In genomic region chr16:4734730-4735575, GRCh38 we compare ENCODE assay signal across 8 cellular contexts. TPM values are rescaled to one million over a fixed set of nuclear protein-coding genes. Genes with fewer than 3 reads are reported as not detected.
A peak's percentile ranks its signal among the peaks of the same experiment; 100 is the strongest.
DNase-seq lines count a peak whose midpoint lies in the region; ATAC-seq, FAIRE-seq and TF ChIP-seq lines count a peak whose summit lies in the region.

No MANE protein-coding gene starts in this region.

- peaks cover under 1 to 7% of the 10 kb centered on the region in 2 donors for H3K36me3 ChIP-seq in ascending aorta
- H3K36me3 ChIP-seq in hepatocyte (replicated peaks; ENCODE audit: insufficient read depth, low read depth): no peaks in the 10 kb centered on the region
- H3K36me3 ChIP-seq in aorta (ENCODE audit: control insufficient read depth in 1 of 2, insufficient read depth in 2 of 2, low read length in 1 of 2): no peaks in the 10 kb centered on the region

- H3K4me3 ChIP-seq in ascending aorta: peak overlapping the region; percentile 78 to 92
- H3K4me3 ChIP-seq in hepatocyte: peak overlapping the region; percentile 74
- H3K4me3 ChIP-seq in aorta (ENCODE audit: low read length in 2 of 2): peak overlapping the region; percentile 55 to 74

- H3K4me2 ChIP-seq in hepatocyte: peak overlapping the region; percentile 92

- H3K9me2 ChIP-seq in hepatocyte (replicated peaks; ENCODE audit: insufficient read depth): no peaks in the 10 kb centered on the region

- TF ChIP-seq POLR2A in GM12892 (IDR thresholded peaks at IDR 0.05; ENCODE audit: low read depth, low read length): peak; percentile 67; the same call in 1 of the 2 replicates

- no peaks in the 10 kb centered on the region for H3K27me3 Mint-ChIP-seq in T-helper 2 cell treated with Interferon-gamma antibody and Interleukin-4, amounts not matched to agents 5 μg/mL and 100 μg/mL, for 36 hours (ENCODE audit: low read depth)

- WGBS in hepatocyte (ENCODE audit: low lambda C conversion rate, missing lambda C conversion rate): 12% methylated on average over 38 of the region's 38 CpGs
- WGBS in aorta, 2 donors: 5 to 6% methylated on average over 38 of the region's 38 CpGs

- no peaks in the 10 kb centered on the region for H3K27me3 ChIP-seq in ascending aorta
- no peaks in the 10 kb centered on the region for H3K27me3 ChIP-seq in hepatocyte
- H3K27me3 ChIP-seq in aorta (ENCODE audit: control insufficient read depth in 1 of 2, insufficient read depth in 2 of 2, low read length in 1 of 2): no peaks in the 10 kb centered on the region

- H3K27ac ChIP-seq in ascending aorta (peak overlapping the region; percentile 78 to 79), hepatocyte (peak overlapping the region; percentile 72), aorta (ENCODE audit: low read depth in 1 of 2, low read length in 2 of 2) (peak overlapping the region in 1 of 2 donors; percentile 88)

- ATAC-seq in HG02610 (IDR thresholded peaks at IDR 0.05; ENCODE audit: unreplicated experiment) (peak; percentile 58), aorta (ENCODE audit: low FRiP score) (peak; percentile 92)

- H4K20me1 ChIP-seq in hepatocyte (ENCODE audit: insufficient read depth, poor library complexity, severe bottlenecking): no peaks in the 10 kb centered on the region

- TF ChIP-seq CTCF in ascending aorta (IDR thresholded peaks at IDR 0.05) (no peak), hepatocyte (IDR thresholded peaks at IDR 0.05; ENCODE audit: poor library complexity) (no peak)

- H3K4me1 ChIP-seq in ascending aorta: peaks cover 0 to 8% of the 10 kb centered on the region in 2 donors
- H3K4me1 ChIP-seq in hepatocyte (ENCODE audit: insufficient read depth): peaks cover 5% of the 10 kb centered on the region
- H3K4me1 ChIP-seq in aorta (ENCODE audit: control insufficient read depth in 1 of 2, insufficient read depth in 2 of 2, low read length in 2 of 2): no peaks in the 10 kb centered on the region

- intact Hi-C loops in ascending aorta (cut with DNase I) (loop anchor here (1.0 to 2.0 kb wide), 4 partner anchors 33 to 223 kb away; partner anchors contain the start of genes NUDT16L1, ROGDI and SEC14L5), aorta (cut with DNase I) (loop anchor here in 1 of 2 donors (1.0 kb wide), 1 partner anchor 67 kb away; the partner anchor contains the start of gene ROGDI)

- DNase-seq in GM12892 (ENCODE audit: insufficient read length): peak; percentile 90
- DNase-seq in NCI-H1092 treated with DMSO at 0.1 percent for 48 hours (lab: John Stamatoyannopoulos, UW): peak; percentile 62
- peak; percentile 86 for DNase-seq in T-helper 2 cell treated with Interferon-gamma antibody and Interleukin-4, amounts not matched to agents 5 μg/mL and 100 μg/mL, for 36 hours (ENCODE audit: low spot score)
- peak; percentile 47 to 94 for DNase-seq in ascending aorta (ENCODE audit: low spot score in 2 of 2)
- DNase-seq in hepatocyte (ENCODE audit: low spot score): peak; percentile 95
- DNase-seq in renal cortical epithelial cell (ENCODE audit: low read depth): peak; percentile 48
- peak; percentile 94 to 97 for DNase-seq in aorta

- H3K4me3 Mint-ChIP-seq in T-helper 2 cell treated with Interferon-gamma antibody and Interleukin-4, amounts not matched to agents 5 μg/mL and 100 μg/mL, for 36 hours: peak overlapping the region; percentile 91

- peaks cover 26% of the 10 kb centered on the region for H3K79me2 ChIP-seq in hepatocyte

- H3K9me3 Mint-ChIP-seq in T-helper 2 cell treated with Interferon-gamma antibody and Interleukin-4, amounts not matched to agents 5 μg/mL and 100 μg/mL, for 36 hours: no peaks in the 10 kb centered on the region

- peak; percentile 89 for FAIRE-seq in GM12892 (lab: Jason Lieb, UNC)

- peaks cover 13% of the 10 kb centered on the region for H3K4me1 Mint-ChIP-seq in T-helper 2 cell treated with Interferon-gamma antibody and Interleukin-4, amounts not matched to agents 5 μg/mL and 100 μg/mL, for 36 hours (ENCODE audit: low read depth)

- no peaks in the 10 kb centered on the region for H3K9me3 ChIP-seq in ascending aorta
- H3K9me3 ChIP-seq in hepatocyte (ENCODE audit: low read depth): no peaks in the 10 kb centered on the region
- no peaks in the 10 kb centered on the region for H3K9me3 ChIP-seq in aorta (ENCODE audit: control insufficient read depth, low read length)

- H3K27ac Mint-ChIP-seq in T-helper 2 cell treated with Interferon-gamma antibody and Interleukin-4, amounts not matched to agents 5 μg/mL and 100 μg/mL, for 36 hours: peak overlapping the region; percentile 87

- H3K36me3 Mint-ChIP-seq in T-helper 2 cell treated with Interferon-gamma antibody and Interleukin-4, amounts not matched to agents 5 μg/mL and 100 μg/mL, for 36 hours (ENCODE audit: low read depth): no peaks in the 10 kb centered on the region

- H2AFZ ChIP-seq in hepatocyte: peak overlapping the region; percentile 85

RNA-seq across cellular contexts. Expression of gene DNAAF8, which starts 0.6 kb away (rescaled TPM):
- polyA plus RNA-seq in GM12892 (2012; ENCODE audit: missing spikeins): 0.40 TPM
- total RNA-seq in ascending aorta: not detected
- 0.23 and 0.64 TPM in 2 replicates for total RNA-seq in hepatocyte
- 1.6 and 3.3 TPM in 2 replicates for polyA plus RNA-seq in hepatocyte
- total RNA-seq in renal cortical epithelial cell: 1.0 and 1.7 TPM in 2 replicates
- under 1 TPM in 1 of 2 donors, not detected in 1; 0.24 TPM for total RNA-seq in aorta
- under 1 TPM in 1 of 2 donors, not detected in 1; 0.49 TPM for polyA plus RNA-seq in aorta

RNA-seq across cellular contexts. Expression of gene ANKS3, which starts 0.9 kb away (rescaled TPM):
- polyA plus RNA-seq in GM12892 (2012; ENCODE audit: missing spikeins): 6.8 TPM
- 55.9 TPM for total RNA-seq in ascending aorta
- 17.4 and 18.5 TPM in 2 replicates for total RNA-seq in hepatocyte
- 11.7 and 14.8 TPM in 2 replicates for polyA plus RNA-seq in hepatocyte
- total RNA-seq in renal cortical epithelial cell: 27.1 and 34.6 TPM in 2 replicates
- total RNA-seq in aorta: 10 to 100 TPM; 21.7 to 36.7 TPM
- polyA plus RNA-seq in aorta: 10 to 100 TPM in 1 of 2 donors, 1 to 10 TPM in 1; 6.3 to 79.5 TPM

RNA-seq across cellular contexts. Expression of gene ZNF500, which starts 32.0 kb away (rescaled TPM):
- polyA plus RNA-seq in GM12892 (2012; ENCODE audit: missing spikeins): 3.0 TPM
- total RNA-seq in ascending aorta: 13.7 TPM
- total RNA-seq in hepatocyte: 8.7 and 10.4 TPM in 2 replicates
- polyA plus RNA-seq in hepatocyte: 10.6 and 13.3 TPM in 2 replicates
- total RNA-seq in renal cortical epithelial cell: 7.3 and 11.4 TPM in 2 replicates
- 10 to 100 TPM; 13.0 to 17.0 TPM for total RNA-seq in aorta
- 10 to 100 TPM in 1 of 2 donors, 1 to 10 TPM in 1; 1.9 to 13.0 TPM for polyA plus RNA-seq in aorta

RNA-seq across cellular contexts. Expression of gene NUDT16L1, which starts 41.6 kb away (rescaled TPM):
- 13.5 TPM for polyA plus RNA-seq in GM12892 (2012; ENCODE audit: missing spikeins)
- 77.3 TPM for total RNA-seq in ascending aorta
- total RNA-seq in hepatocyte: 40.4 and 54.8 TPM in 2 replicates
- polyA plus RNA-seq in hepatocyte: 78.8 and 80.5 TPM in 2 replicates
- 30.9 and 49.2 TPM in 2 replicates for total RNA-seq in renal cortical epithelial cell
- total RNA-seq in aorta: 10 to 100 TPM; 11.1 to 16.2 TPM
- polyA plus RNA-seq in aorta: 10 to 100 TPM; 25.2 to 28.3 TPM

RNA-seq across cellular contexts. Expression of gene SEPTIN12, which starts 53.2 kb away (rescaled TPM):
- not detected for polyA plus RNA-seq in GM12892 (2012; ENCODE audit: missing spikeins)
- total RNA-seq in ascending aorta: not detected
- total RNA-seq in hepatocyte: not detected in 2 replicates
- not detected in 2 replicates for polyA plus RNA-seq in hepatocyte
- total RNA-seq in renal cortical epithelial cell: not detected in 2 replicates
- not detected for total RNA-seq in aorta
- not detected for polyA plus RNA-seq in aorta
